7 cellular contexts compared by ENCODE assay signal in the genomic region with DNA sequence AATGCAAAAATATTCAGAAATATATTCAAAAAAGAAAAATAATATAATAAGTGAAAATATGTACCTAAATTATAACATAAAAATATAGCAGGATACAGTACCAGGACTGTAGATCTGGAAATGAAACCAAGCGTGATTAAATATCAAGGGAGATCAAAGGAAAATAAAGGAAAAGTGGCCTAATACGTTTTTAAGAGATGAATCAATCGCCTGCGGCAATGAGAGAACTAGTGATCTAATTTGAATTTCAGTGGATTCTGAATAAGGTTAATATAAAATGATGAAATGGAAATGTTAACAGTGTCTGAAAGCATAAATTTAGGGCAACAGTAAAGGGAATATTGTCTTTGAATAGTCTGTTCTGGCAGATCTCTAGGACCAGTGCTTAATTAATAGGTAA.
"Had no signal": no experiment of that assay in that cellular context is flagged by ENCODE, and none has a peak within 500 bp of the region (broad histone marks: within the 10 kb centered on the region; RNA-seq: fewer than 3 reads in every experiment).

No MANE protein-coding gene starts in this region.

- H3K4me3 Mint-ChIP-seq: GM23338, H9, IgD-negative memory B cell had no signal

- H3K4me2 ChIP-seq: GM23338 had no signal

- H3K27ac Mint-ChIP-seq: GM23338, H9, IgD-negative memory B cell had no signal

- H2AFZ ChIP-seq: GM23338 had no signal

- DNase-seq: H9, HCEC 1CT, KBM-7 had no signal

- H3K4me3 ChIP-seq: GM23338 had no signal

- H3K36me3 Mint-ChIP-seq: IgD-negative memory B cell had no signal

- H3K9me3 Mint-ChIP-seq: GM23338 had no signal

- H3K27me3 Mint-ChIP-seq: IgD-negative memory B cell had no signal

- ATAC-seq: GM23338, HepG2 had no signal

- H3K4me1 Mint-ChIP-seq: GM23338, H9, IgD-negative memory B cell had no signal

- H3K27ac ChIP-seq: HL-60 had no signal
